Comparison of ENCODE assay signal across 29 cellular contexts in genomic region chrX:123740006-123740405, GRCh38. TPM values are rescaled to one million over a fixed set of nuclear protein-coding genes. Genes with fewer than 3 reads are reported as not detected.
DNase-seq lines count a peak whose midpoint lies in the region; ATAC-seq, FAIRE-seq and TF ChIP-seq lines count a peak whose summit lies in the region.
"Had no signal": no experiment of that assay in that cellular context is flagged by ENCODE, and none has a peak within 500 bp of the region (broad histone marks: within the 10 kb centered on the region; RNA-seq: fewer than 3 reads in every experiment).

No MANE protein-coding gene starts in this region.

- H3K9ac ChIP-seq in HepG2 (ENCODE audit: insufficient read depth, low read depth, low read length) (no peak overlapping the region), neural progenitor cell (no peak overlapping the region)
- H3K9ac ChIP-seq: KMS-11 had no signal

- H4K20me1 ChIP-seq in HepG2 (ENCODE audit: insufficient read depth, low read length): no peaks in the 10 kb centered on the region
- no peaks in the 10 kb centered on the region for H4K20me1 ChIP-seq in neural progenitor cell (ENCODE audit: low read depth)

- H3K27me3 ChIP-seq in HepG2 (ENCODE audit: control insufficient read depth in 1 of 2, insufficient read depth in 2 of 2, low read length in 2 of 2) (no peaks in the 10 kb centered on the region), right lobe of liver (no peaks in the 10 kb centered on the region), neural progenitor cell (no peaks in the 10 kb centered on the region)
- H3K27me3 ChIP-seq: colonic mucosa, hepatocyte had no signal

- no peak overlapping the region for H3K27ac Mint-ChIP-seq in neural progenitor cell
- H3K27ac Mint-ChIP-seq: activated CD4-positive, alpha-beta T cell treated with anti-CD3 and anti-CD28 coated beads, Interleukin-2, amount 10 ng/mL, durations not matched to agents 24 days and 14 days; activated naive CD8-positive, alpha-beta T cell; CD4-positive, alpha-beta T cell; immature natural killer cell; nephron; stimulated activated effector memory CD8-positive, alpha-beta T cell treated with anti-CD3 and anti-CD28 coated beads, Interleukin-12 subunit alpha, Interleukin-12 subunit beta, amount 100 ng/mL, for 72 hours had no signal

- no peaks in the 10 kb centered on the region for H3K79me2 ChIP-seq in HepG2 (ENCODE audit: insufficient read depth, low read length)
- H3K79me2 ChIP-seq in neural progenitor cell (ENCODE audit: low read depth): no peaks in the 10 kb centered on the region
- H3K79me2 ChIP-seq: hepatocyte had no signal

- FAIRE-seq in HepG2 (lab: Jason Lieb, UNC): no peak
- FAIRE-seq: bronchial epithelial cell, HTR-8/SVneo had no signal

- in situ Hi-C loops in HepG2 (cut with HindIII; ENCODE audit: extremely low pct_ligation_motif_present, low pct_unique_long_range_greater_than_20kb): no loop called here

- BruUV-seq in HepG2 (replicated peaks; lab: Mats Ljungman, UMichigan): no TSS peak

- H3K27ac ChIP-seq in HepG2 (ENCODE audit: extremely low read length, insufficient read depth, low read length) (no peak overlapping the region), right lobe of liver (no peak overlapping the region), neural progenitor cell (no peak overlapping the region)
- H3K27ac ChIP-seq: colonic mucosa, hepatocyte, KMS-11, WERI-Rb-1 had no signal

- H3K4me1 Mint-ChIP-seq in neural progenitor cell: peaks cover 7% of the 10 kb centered on the region
- H3K4me1 Mint-ChIP-seq: activated CD4-positive, alpha-beta T cell treated with anti-CD3 and anti-CD28 coated beads, Interleukin-2, amount 10 ng/mL, durations not matched to agents 24 days and 14 days; immature natural killer cell; stimulated activated effector memory CD8-positive, alpha-beta T cell treated with anti-CD3 and anti-CD28 coated beads, Interleukin-12 subunit alpha, Interleukin-12 subunit beta, amount 100 ng/mL, for 72 hours had no signal

- TF ChIP-seq EP300 in HepG2 (IDR thresholded peaks at IDR 0.05; ENCODE audit: low read depth in 2 of 2, low read length in 2 of 2) (no peak), HepG2 (CRISPR knock-in tag; IDR thresholded peaks at IDR 0.05; ENCODE audit: borderline replicate concordance) (no peak)

- DNase-seq in HepG2 (ENCODE audit: low spot score) (no peak), right lobe of liver (no peak), NB4 (ENCODE audit: low read depth) (no peak), SW480 (ENCODE audit: low spot score) (peak; percentile 28), neural progenitor cell (ENCODE audit: low spot score) (peak; percentile 2), NCI-H748 (lab: John Stamatoyannopoulos, UW; ENCODE audit: unreplicated experiment) (no peak)
- DNase-seq in activated CD8-positive, alpha-beta memory T cell treated with anti-CD3 and anti-CD28 coated beads, Interleukin-2, amount 50 U/mL, for 4 hours: no peak
- DNase-seq: activated CD4-positive, alpha-beta T cell treated with anti-CD3 and anti-CD28 coated beads, Interleukin-2, amount 10 ng/mL, durations not matched to agents 24 days and 14 days; activated effector memory CD4-positive, alpha-beta T cell treated with Interleukin-2 at 50 U/mL for 16 hours; activated T-cell treated with anti-CD3 and anti-CD28 coated beads, Interleukin-2, amount 50 U/mL, for 1 hour; aorta; CD4-positive, alpha-beta T cell; colonic mucosa; effector CD4-positive, alpha-beta T cell; immature natural killer cell; NCI-H2107; NCI-H510A; SHP77 treated with DMSO at 0.1 percent for 48 hours; SW 1271; trophoblast cell; WERI-Rb-1 had no signal

- TF ChIP-seq CTCF in HepG2 (CRISPR knock-in tag; IDR thresholded peaks at IDR 0.05) (no peak), right lobe of liver (IDR thresholded peaks at IDR 0.05) (no peak), NB4 (IDR thresholded peaks at IDR 0.05; ENCODE audit: low read depth, low read length) (peak; percentile 1), neural progenitor cell (IDR thresholded peaks at IDR 0.05) (no peak)

- H3K9me3 Mint-ChIP-seq in neural progenitor cell: no peaks in the 10 kb centered on the region
- H3K9me3 Mint-ChIP-seq: activated CD4-positive, alpha-beta T cell treated with anti-CD3 and anti-CD28 coated beads, Interleukin-2, amount 10 ng/mL, durations not matched to agents 24 days and 14 days; CD4-positive, alpha-beta T cell; immature natural killer cell; stimulated activated effector memory CD8-positive, alpha-beta T cell treated with anti-CD3 and anti-CD28 coated beads, Interleukin-12 subunit alpha, Interleukin-12 subunit beta, amount 100 ng/mL, for 72 hours had no signal

- H3K4me3 ChIP-seq in HepG2 (replicated peaks in 1 of 3; ENCODE audit: insufficient read depth in 1 of 3, low read depth in 2 of 3, low read length in 3 of 3): no peak overlapping the region
- no peak overlapping the region for H3K4me3 ChIP-seq in right lobe of liver
- H3K4me3 ChIP-seq in NB4 (ENCODE audit: low read depth, low read length): no peak overlapping the region
- no peak overlapping the region for H3K4me3 ChIP-seq in neural progenitor cell
- H3K4me3 ChIP-seq: colonic mucosa, hepatocyte had no signal

- no peaks in the 10 kb centered on the region for H3K9me3 ChIP-seq in HepG2 (ENCODE audit: low read length)
- no peaks in the 10 kb centered on the region for H3K9me3 ChIP-seq in right lobe of liver
- no peaks in the 10 kb centered on the region for H3K9me3 ChIP-seq in neural progenitor cell (ENCODE audit: low read depth)
- H3K9me3 ChIP-seq: colonic mucosa had no signal

- no peak for TF ChIP-seq RAD21 in HepG2 (CRISPR knock-in tag; IDR thresholded peaks at IDR 0.05)

- no peak overlapping the region for H3K4me3 Mint-ChIP-seq in neural progenitor cell
- H3K4me3 Mint-ChIP-seq: activated CD4-positive, alpha-beta T cell treated with anti-CD3 and anti-CD28 coated beads, Interleukin-2, amount 10 ng/mL, durations not matched to agents 24 days and 14 days; activated naive CD8-positive, alpha-beta T cell; CD4-positive, alpha-beta T cell; immature natural killer cell; nephron; stimulated activated effector memory CD8-positive, alpha-beta T cell treated with anti-CD3 and anti-CD28 coated beads, Interleukin-12 subunit alpha, Interleukin-12 subunit beta, amount 100 ng/mL, for 72 hours had no signal

- H3K27me3 Mint-ChIP-seq in neural progenitor cell (ENCODE audit: insufficient read depth, low read depth): no peaks in the 10 kb centered on the region
- H3K27me3 Mint-ChIP-seq: activated naive CD8-positive, alpha-beta T cell; CD4-positive, alpha-beta T cell had no signal

- WGBS in HepG2 (ENCODE audit: low lambda C conversion rate): 0% methylated on average over 1 of the region's 1 CpG
- WGBS in right lobe of liver (ENCODE audit: insufficient coverage, low coverage, low lambda C conversion rate, missing lambda C conversion rate): 20% methylated on average over 1 of the region's 1 CpG

- TF ChIP-seq POLR2A in HepG2 (IDR thresholded peaks at IDR 0.05; ENCODE audit: insufficient read depth in 1 of 2, low read depth in 2 of 2, low read length in 2 of 2) (no peak), right lobe of liver (IDR thresholded peaks at IDR 0.05) (no peak), NB4 (IDR thresholded peaks at IDR 0.05; ENCODE audit: extremely low read depth, insufficient read length) (no peak)

- H3K36me3 Mint-ChIP-seq in neural progenitor cell: no peaks in the 10 kb centered on the region
- H3K36me3 Mint-ChIP-seq: activated naive CD8-positive, alpha-beta T cell; immature natural killer cell; stimulated activated effector memory CD8-positive, alpha-beta T cell treated with anti-CD3 and anti-CD28 coated beads, Interleukin-12 subunit alpha, Interleukin-12 subunit beta, amount 100 ng/mL, for 72 hours had no signal

- 0 out of 2 replicates have a peak overlapping the region, but pooled peaks have one; percentile 32 for H3K4me2 ChIP-seq in HepG2 (ENCODE audit: low read depth, low read length)
- no peak overlapping the region for H3K4me2 ChIP-seq in neural progenitor cell
- H3K4me2 ChIP-seq: hepatocyte, KMS-11 had no signal

- no peak; the same call in 2 of the 3 replicates for ATAC-seq in HepG2
- ATAC-seq in right lobe of liver: no peak
- no peak for ATAC-seq in HG03521 (IDR thresholded peaks at IDR 0.05; ENCODE audit: unreplicated experiment)
- ATAC-seq: stimulated activated effector memory CD8-positive, alpha-beta T cell treated with anti-CD3 and anti-CD28 coated beads, Interleukin-12 subunit alpha, Interleukin-12 subunit beta, amount 100 ng/mL, for 72 hours had no signal

- H3F3A ChIP-seq in neural progenitor cell (ENCODE audit: low read depth): no peaks in the 10 kb centered on the region

- H2AFZ ChIP-seq in HepG2 (ENCODE audit: low read length) (no peak overlapping the region), neural progenitor cell (replicated peaks) (no peak overlapping the region)
- H2AFZ ChIP-seq: hepatocyte had no signal

- H3K36me3 ChIP-seq in HepG2 (replicated peaks in 1 of 2; ENCODE audit: control insufficient read depth in 1 of 2, insufficient read depth in 2 of 2, low read length in 2 of 2) (no peaks in the 10 kb centered on the region), right lobe of liver (no peaks in the 10 kb centered on the region), neural progenitor cell (no peaks in the 10 kb centered on the region)
- H3K36me3 ChIP-seq: colonic mucosa, WERI-Rb-1 had no signal

- CTCF ChIA-PET in HepG2 (lab: Yijun Ruan, JAX; ENCODE audit: low intra/inter-chr PET ratio, low total read pairs): no interaction called here

- intact Hi-C loops in HepG2 (cut with micrococcal nuclease; ENCODE audit: unreplicated experiment) (no loop called here), right lobe of liver (cut with DNase I) (no loop called here)

- H3K4me1 ChIP-seq in HepG2 (ENCODE audit: insufficient read depth, low read length) (peaks cover 56% of the 10 kb centered on the region), right lobe of liver (peaks cover 0 to 3% (median 0%) of the 10 kb centered on the region in 4 donors), neural progenitor cell (no peaks in the 10 kb centered on the region)
- H3K4me1 ChIP-seq: colonic mucosa had no signal

- POLR2A ChIA-PET in HepG2 (lab: Yijun Ruan, JAX): no interaction called here

RNA-seq across cellular contexts. Expression of gene THOC2, which starts 7.2 kb away (rescaled TPM):
- total RNA-seq in HepG2 (2016; rRNA removed; fragmentation: Illumina TruSeq; extraction: Trizol) (87.1 and 132 TPM in 2 replicates), right lobe of liver (10 to 100 TPM; 24.0 to 39.8 (median 29.6) TPM), neural progenitor cell (ENCODE audit: low replicate concordance) (115 and 201 TPM in 2 replicates)
- 17.9 and 19.0 TPM in 2 replicates for total RNA-seq in HepG2 (2016; cell fraction: cytosol; rRNA removed; fragmentation: Illumina TruSeq; extraction: Trizol; ENCODE audit: low read depth)
- 89.4 and 121 TPM in 2 replicates for total RNA-seq in HepG2 (2016; cell fraction: insoluble cytoplasmic fraction; rRNA removed; fragmentation: Illumina TruSeq; extraction: Trizol)
- total RNA-seq in HepG2 (2016; cell fraction: membrane; rRNA removed; fragmentation: Illumina TruSeq; extraction: Trizol): 19.6 and 23.7 TPM in 2 replicates
- 149 TPM in 2 replicates for total RNA-seq in HepG2 (2016; cell fraction: nucleus; rRNA removed; fragmentation: Illumina TruSeq; extraction: Trizol)
- polyA plus RNA-seq in HepG2 (2011; rRNA removed): 79.6 and 101 TPM in 2 replicates
- polyA plus RNA-seq in HepG2 (2011; cell fraction: cytosol; rRNA removed): 22.1 and 35.2 TPM in 2 replicates
- 135 and 163 TPM in 2 replicates for polyA plus RNA-seq in HepG2 (2011; cell fraction: nucleus; rRNA removed)
- polyA plus RNA-seq in HepG2 (2012): 50.9 and 69.8 TPM in 2 replicates
- polyA plus RNA-seq in HepG2 (2016; cell fraction: cytosol; fragmentation: Illumina TruSeq; extraction: Trizol; ENCODE audit: low read depth): 1.8 and 2.0 TPM in 2 replicates
- polyA plus RNA-seq in HepG2 (2016; cell fraction: insoluble cytoplasmic fraction; fragmentation: Illumina TruSeq; extraction: Trizol; ENCODE audit: low read depth): 88.5 and 93.2 TPM in 2 replicates
- 5.9 and 6.2 TPM in 2 replicates for polyA plus RNA-seq in HepG2 (2016; cell fraction: membrane; fragmentation: Illumina TruSeq; extraction: Trizol; ENCODE audit: low read depth)
- 129 and 143 TPM in 2 replicates for polyA plus RNA-seq in HepG2 (2016; cell fraction: nucleus; fragmentation: Illumina TruSeq; extraction: Trizol; ENCODE audit: insufficient read depth, low read depth)
- polyA minus RNA-seq in HepG2 (2011; rRNA and poly(A)+ RNA removed; ENCODE audit: low replicate concordance): 26.6 and 41.3 TPM in 2 replicates
- polyA minus RNA-seq in HepG2 (2011; cell fraction: cytosol; rRNA and poly(A)+ RNA removed): 30.9 and 32.4 TPM in 2 replicates
- polyA minus RNA-seq in HepG2 (2011; cell fraction: nucleus; rRNA and poly(A)+ RNA removed): 381 and 407 TPM in 2 replicates

Comparison
In these comparisons a context has a peak if more than half of its experiments do, and no peak if none do; other contexts are left out.
1. DNase-seq: peak in SW480 (single experiment) and neural progenitor cell (single experiment); none in HepG2 (single experiment), right lobe of liver (0 of 3), NB4 (single experiment), activated CD8-positive, alpha-beta memory T cell treated with anti-CD3 and anti-CD28 coated beads, Interleukin-2, amount 50 U/mL, for 4 hours (single experiment) and NCI-H748 (single experiment).